In genomic region chr15:43134157-43134637, GRCh38 we compare ENCODE assay signal across 8 cellular contexts. TPM values are rescaled to one million over a fixed set of nuclear protein-coding genes. Genes with fewer than 3 reads are reported as not detected.
DNase-seq lines count a peak whose midpoint lies in the region; ATAC-seq and TF ChIP-seq lines count a peak whose summit lies in the region.

No MANE protein-coding gene starts in this region.

- peak overlapping the region; percentile 87 for H2AFZ ChIP-seq in ACC112 (ENCODE audit: low read length, unreplicated experiment)
- H2AFZ ChIP-seq in OCI-LY1 (ENCODE audit: low read length) = no peak overlapping the region

- H3K36me3 ChIP-seq in ACC112 (ENCODE audit: insufficient read depth, low read length) (peaks cover 7% of the 10 kb centered on the region; the same call in 1 of the 2 replicates), OCI-LY1 (ENCODE audit: insufficient read depth, low read length) (peaks cover 28% of the 10 kb centered on the region), muscle layer of duodenum (ENCODE audit: control insufficient read depth in 1 of 2, insufficient read depth in 2 of 2, low read length in 2 of 2) (peaks cover 14 to 24% of the 10 kb centered on the region in 2 donors)

- peak overlapping the region; percentile 88 for H3K9ac ChIP-seq in OCI-LY1 (ENCODE audit: low read length)

- H3K4me3 ChIP-seq in ACC112 (ENCODE audit: low read depth, low read length) (peak overlapping the region; percentile 86), OCI-LY1 (ENCODE audit: low read depth, low read length, poor library complexity, severe bottlenecking) (peak overlapping the region; percentile 97), dorsolateral prefrontal cortex (peak overlapping the region; percentile 59 to 97 (median 89)), muscle layer of duodenum (ENCODE audit: low read depth in 1 of 2, low read length in 2 of 2) (peak overlapping the region; percentile 95 to 96)

- H3K9me3 ChIP-seq in OCI-LY1 (ENCODE audit: low read length) (no peaks in the 10 kb centered on the region), muscle layer of duodenum (ENCODE audit: control insufficient read depth in 1 of 2, low read length in 2 of 2) (no peaks in the 10 kb centered on the region)

- H3K27me3 ChIP-seq in ACC112 (ENCODE audit: insufficient read depth, low read length) (no peaks in the 10 kb centered on the region), OCI-LY1 (ENCODE audit: insufficient read depth, low read length) (no peaks in the 10 kb centered on the region), dorsolateral prefrontal cortex (no peaks in the 10 kb centered on the region), muscle layer of duodenum (ENCODE audit: low read depth, low read length) (no peaks in the 10 kb centered on the region)

- H3F3A ChIP-seq in OCI-LY1 (ENCODE audit: insufficient read depth, low read length) = no peaks in the 10 kb centered on the region

- H3K9me2 ChIP-seq in OCI-LY1 (ENCODE audit: low read depth, low read length) = no peaks in the 10 kb centered on the region

- DNase-seq in dorsolateral prefrontal cortex (peak in 1 of 10 donors; percentile 9), NCI-H1930 (lab: John Stamatoyannopoulos, UW) (no peak), NOMO-1 (lab: John Stamatoyannopoulos, UW; ENCODE audit: unreplicated experiment in 2 of 2) (no peak)
- DNase-seq in activated CD8-positive, alpha-beta memory T cell treated with anti-CD3 and anti-CD28 coated beads for 24 hours = no peak

- H4K20me1 ChIP-seq in OCI-LY1 (ENCODE audit: insufficient read depth, low read length) = no peaks in the 10 kb centered on the region

- peak; percentile 3 for ATAC-seq in GM21423 (IDR thresholded peaks at IDR 0.05; ENCODE audit: unreplicated experiment)

- intact Hi-C loops in dorsolateral prefrontal cortex (cut with DNase I) = loop anchor here in 1 of 2 donors (5.0 kb wide), 1 partner anchor 53 kb away; the partner anchor contains the start of gene CCNDBP1

- peaks cover 9% of the 10 kb centered on the region for H3K4me1 ChIP-seq in ACC112 (ENCODE audit: control insufficient read depth, insufficient read depth, low read length, unreplicated experiment)
- peaks cover 22% of the 10 kb centered on the region for H3K4me1 ChIP-seq in OCI-LY1 (ENCODE audit: insufficient read depth, low read length, severe bottlenecking)
- peaks cover 0 to 4% of the 10 kb centered on the region in 2 donors for H3K4me1 ChIP-seq in muscle layer of duodenum (ENCODE audit: control insufficient read depth in 1 of 2, insufficient read depth in 2 of 2, low read length in 2 of 2)

- TF ChIP-seq CTCF in OCI-LY1 (IDR thresholded peaks at IDR 0.05; ENCODE audit: low read length) (no peak), dorsolateral prefrontal cortex (IDR thresholded peaks at IDR 0.05 in 54 of 56, conservative IDR thresholded peaks at IDR 0.05 in 2 of 56; ENCODE audit: low read depth in 1 of 56, partially characterized antibody in 56 of 56) (no peak)

- H3K79me2 ChIP-seq in ACC112 (ENCODE audit: control insufficient read depth, insufficient read depth, low read length, unreplicated experiment) (peaks cover 6% of the 10 kb centered on the region), OCI-LY1 (ENCODE audit: insufficient read depth, low read length) (peaks cover 12% of the 10 kb centered on the region)

- H3K27ac ChIP-seq in ACC112 (ENCODE audit: low read depth, low read length) (no peak overlapping the region), OCI-LY1 (ENCODE audit: low read depth, low read length, poor library complexity, severe bottlenecking) (peak overlapping the region; percentile 55), dorsolateral prefrontal cortex (peak overlapping the region; percentile 18 to 95 (median 87)), muscle layer of duodenum (ENCODE audit: low read length) (peak overlapping the region; percentile 84)

- H3K4me2 ChIP-seq in OCI-LY1 (ENCODE audit: low read length) = peak overlapping the region; percentile 99

RNA-seq across cellular contexts. Expression of gene TMEM62, which starts 0.8 kb away (rescaled TPM):
- total RNA-seq in dorsolateral prefrontal cortex = 10 to 100 TPM; 21.2 to 46.2 (median 31.3) TPM

RNA-seq across cellular contexts. Expression of gene UBR1, which starts 28.4 kb away (rescaled TPM):
- total RNA-seq in dorsolateral prefrontal cortex = 10 to 100 TPM; 32.2 to 68.7 (median 46.0) TPM

RNA-seq across cellular contexts. Expression of gene CCNDBP1, which starts 51.0 kb away (rescaled TPM):
- 10 to 100 TPM; 32.7 to 77.7 (median 59.5) TPM for total RNA-seq in dorsolateral prefrontal cortex
